Comparison of ENCODE assay signal across 1 cellular context in genomic region chr16:67235816-67236547, GRCh38.
TF ChIP-seq lines count a peak whose summit lies in the region.

No MANE protein-coding gene starts in this region.

TF ChIP-seq in GM23338, 12 proteins besides CTCF, POLR2A, EP300 and RAD21 (continued from another document):
- TF ChIP-seq, protein P1, sequence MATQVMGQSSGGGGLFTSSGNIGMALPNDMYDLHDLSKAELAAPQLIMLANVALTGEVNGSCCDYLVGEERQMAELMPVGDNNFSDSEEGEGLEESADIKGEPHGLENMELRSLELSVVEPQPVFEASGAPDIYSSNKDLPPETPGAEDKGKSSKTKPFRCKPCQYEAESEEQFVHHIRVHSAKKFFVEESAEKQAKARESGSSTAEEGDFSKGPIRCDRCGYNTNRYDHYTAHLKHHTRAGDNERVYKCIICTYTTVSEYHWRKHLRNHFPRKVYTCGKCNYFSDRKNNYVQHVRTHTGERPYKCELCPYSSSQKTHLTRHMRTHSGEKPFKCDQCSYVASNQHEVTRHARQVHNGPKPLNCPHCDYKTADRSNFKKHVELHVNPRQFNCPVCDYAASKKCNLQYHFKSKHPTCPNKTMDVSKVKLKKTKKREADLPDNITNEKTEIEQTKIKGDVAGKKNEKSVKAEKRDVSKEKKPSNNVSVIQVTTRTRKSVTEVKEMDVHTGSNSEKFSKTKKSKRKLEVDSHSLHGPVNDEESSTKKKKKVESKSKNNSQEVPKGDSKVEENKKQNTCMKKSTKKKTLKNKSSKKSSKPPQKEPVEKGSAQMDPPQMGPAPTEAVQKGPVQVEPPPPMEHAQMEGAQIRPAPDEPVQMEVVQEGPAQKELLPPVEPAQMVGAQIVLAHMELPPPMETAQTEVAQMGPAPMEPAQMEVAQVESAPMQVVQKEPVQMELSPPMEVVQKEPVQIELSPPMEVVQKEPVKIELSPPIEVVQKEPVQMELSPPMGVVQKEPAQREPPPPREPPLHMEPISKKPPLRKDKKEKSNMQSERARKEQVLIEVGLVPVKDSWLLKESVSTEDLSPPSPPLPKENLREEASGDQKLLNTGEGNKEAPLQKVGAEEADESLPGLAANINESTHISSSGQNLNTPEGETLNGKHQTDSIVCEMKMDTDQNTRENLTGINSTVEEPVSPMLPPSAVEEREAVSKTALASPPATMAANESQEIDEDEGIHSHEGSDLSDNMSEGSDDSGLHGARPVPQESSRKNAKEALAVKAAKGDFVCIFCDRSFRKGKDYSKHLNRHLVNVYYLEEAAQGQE (IDR thresholded peaks at IDR 0.05; ENCODE audit: unreplicated experiment) = no peak
- TF ChIP-seq POLR2AphosphoS5 (IDR thresholded peaks at IDR 0.05; ENCODE audit: low read depth) (no peak), ZNF331 (CRISPR knock-in tag; IDR thresholded peaks at IDR 0.05; ENCODE audit: low read depth) (no peak), EZH2 (IDR thresholded peaks at IDR 0.05; ENCODE audit: low read depth, unreplicated experiment) (no peak), ZNF462 (CRISPR knock-in tag; IDR thresholded peaks at IDR 0.05) (no peak), EZH2phosphoT487 (IDR thresholded peaks at IDR 0.05; ENCODE audit: unreplicated experiment) (no peak), JUNB (IDR thresholded peaks at IDR 0.05; ENCODE audit: unreplicated experiment) (no peak)
